In genomic region chr15:70604671-70605070, GRCh38 we compare ENCODE assay signal across 12 cellular contexts.
DNase-seq lines count a peak whose midpoint lies in the region; ATAC-seq and TF ChIP-seq lines count a peak whose summit lies in the region.
"Had no signal": no experiment of that assay in that cellular context is flagged by ENCODE, and none has a peak within 500 bp of the region (broad histone marks: within the 10 kb centered on the region; RNA-seq: fewer than 3 reads in every experiment).

No MANE protein-coding gene starts in this region.

- in situ Hi-C loops in GM23248 (cut with MboI): no loop called here

- no peak overlapping the region for H3K4me3 ChIP-seq in GM23248

- no peaks in the 10 kb centered on the region for H3K9me3 ChIP-seq in GM23248 (ENCODE audit: low read depth)

- H3K79me2 ChIP-seq in GM23248 (ENCODE audit: insufficient read depth): no peaks in the 10 kb centered on the region

- no peaks in the 10 kb centered on the region; the same call in 1 of the 2 replicates for H3F3A ChIP-seq in GM23248 (ENCODE audit: insufficient read depth)

- intact Hi-C loops in sciatic nerve (cut with DNase I): no loop called here

- no peak overlapping the region for H3K4me2 ChIP-seq in GM23248 (ENCODE audit: unreplicated experiment)

- DNase-seq in GM23248 (peak; percentile 53), glomerular visceral epithelial cell (ENCODE audit: extremely low spot score) (peak; percentile 54), sciatic nerve (ENCODE audit: low spot score) (no peak), NK-92 (lab: John Stamatoyannopoulos, UW; ENCODE audit: unreplicated experiment) (no peak), SKM-1 treated with dmso at 0.1 percent for 144 hours (lab: John Stamatoyannopoulos, UW; ENCODE audit: unreplicated experiment) (no peak)
- no peak for DNase-seq in stimulated activated naive CD4-positive, alpha-beta T cell treated with Interleukin-2 at 50 U/mL for 16 hours (lab: John Stamatoyannopoulos, UW)
- DNase-seq: activated CD4-positive, alpha-beta T cell treated with anti-CD3 and anti-CD28 coated beads, Interleukin-2, amount 50 U/mL, for 1 hour; activated naive CD4-positive, alpha-beta T cell treated with anti-CD3 and anti-CD28 coated beads for 36 hours; immature natural killer cell; NCI-H446 treated with DMSO at 0.1 percent for 48 hours had no signal

- no peak overlapping the region for H3K27ac ChIP-seq in GM23248

- H3K9me2 ChIP-seq in GM23248 (ENCODE audit: insufficient read depth): no peaks in the 10 kb centered on the region

- H2AFZ ChIP-seq in GM23248: no peak overlapping the region

- WGBS in GM23248 (ENCODE audit: low coverage in 1 of 2, low lambda C conversion rate in 2 of 2, missing lambda C conversion rate in 2 of 2), 2 experiments: 41% methylated on average over 15 of the region's 15 CpGs

- no peak overlapping the region for H3K9ac ChIP-seq in GM23248

- peaks cover 14% of the 10 kb centered on the region for H3K4me1 ChIP-seq in GM23248 (ENCODE audit: insufficient read depth)

- ATAC-seq in SK-N-SH treated with all-trans-retinoic acid at 6 μM for 48 hours: peak; percentile 84
- peak; percentile 21 for ATAC-seq in sciatic nerve
- no peak for ATAC-seq in HG02759 (IDR thresholded peaks at IDR 0.05; ENCODE audit: unreplicated experiment)

- H3K27me3 ChIP-seq in GM23248 (replicated peaks; ENCODE audit: insufficient read depth): 0 out of 2 replicates have a peak, but pooled peaks cover 4% of the 10 kb centered on the region

- H4K20me1 ChIP-seq in GM23248 (ENCODE audit: insufficient read depth): no peaks in the 10 kb centered on the region

- no peaks in the 10 kb centered on the region for H3K36me3 ChIP-seq in GM23248 (ENCODE audit: low read depth)

TF ChIP-seq in SK-N-SH treated with all-trans-retinoic acid at 6 μM for 48 hours, 23 proteins besides CTCF, POLR2A, EP300 and RAD21:
- TF ChIP-seq, protein P1, sequence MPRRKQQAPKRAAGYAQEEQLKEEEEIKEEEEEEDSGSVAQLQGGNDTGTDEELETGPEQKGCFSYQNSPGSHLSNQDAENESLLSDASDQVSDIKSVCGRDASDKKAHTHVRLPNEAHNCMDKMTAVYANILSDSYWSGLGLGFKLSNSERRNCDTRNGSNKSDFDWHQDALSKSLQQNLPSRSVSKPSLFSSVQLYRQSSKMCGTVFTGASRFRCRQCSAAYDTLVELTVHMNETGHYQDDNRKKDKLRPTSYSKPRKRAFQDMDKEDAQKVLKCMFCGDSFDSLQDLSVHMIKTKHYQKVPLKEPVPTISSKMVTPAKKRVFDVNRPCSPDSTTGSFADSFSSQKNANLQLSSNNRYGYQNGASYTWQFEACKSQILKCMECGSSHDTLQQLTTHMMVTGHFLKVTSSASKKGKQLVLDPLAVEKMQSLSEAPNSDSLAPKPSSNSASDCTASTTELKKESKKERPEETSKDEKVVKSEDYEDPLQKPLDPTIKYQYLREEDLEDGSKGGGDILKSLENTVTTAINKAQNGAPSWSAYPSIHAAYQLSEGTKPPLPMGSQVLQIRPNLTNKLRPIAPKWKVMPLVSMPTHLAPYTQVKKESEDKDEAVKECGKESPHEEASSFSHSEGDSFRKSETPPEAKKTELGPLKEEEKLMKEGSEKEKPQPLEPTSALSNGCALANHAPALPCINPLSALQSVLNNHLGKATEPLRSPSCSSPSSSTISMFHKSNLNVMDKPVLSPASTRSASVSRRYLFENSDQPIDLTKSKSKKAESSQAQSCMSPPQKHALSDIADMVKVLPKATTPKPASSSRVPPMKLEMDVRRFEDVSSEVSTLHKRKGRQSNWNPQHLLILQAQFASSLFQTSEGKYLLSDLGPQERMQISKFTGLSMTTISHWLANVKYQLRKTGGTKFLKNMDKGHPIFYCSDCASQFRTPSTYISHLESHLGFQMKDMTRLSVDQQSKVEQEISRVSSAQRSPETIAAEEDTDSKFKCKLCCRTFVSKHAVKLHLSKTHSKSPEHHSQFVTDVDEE (CRISPR knock-in tag; IDR thresholded peaks at IDR 0.05): no peak

Comparison
In these comparisons a context has a peak if more than half of its experiments do, and no peak if none do; other contexts are left out.
1. DNase-seq: peak in GM23248 (single experiment) and glomerular visceral epithelial cell (single experiment); none in sciatic nerve (single experiment), NK-92 (single experiment), stimulated activated naive CD4-positive, alpha-beta T cell treated with Interleukin-2 at 50 U/mL for 16 hours (single experiment) and SKM-1 treated with dmso at 0.1 percent for 144 hours (single experiment).